In the genomic region with DNA sequence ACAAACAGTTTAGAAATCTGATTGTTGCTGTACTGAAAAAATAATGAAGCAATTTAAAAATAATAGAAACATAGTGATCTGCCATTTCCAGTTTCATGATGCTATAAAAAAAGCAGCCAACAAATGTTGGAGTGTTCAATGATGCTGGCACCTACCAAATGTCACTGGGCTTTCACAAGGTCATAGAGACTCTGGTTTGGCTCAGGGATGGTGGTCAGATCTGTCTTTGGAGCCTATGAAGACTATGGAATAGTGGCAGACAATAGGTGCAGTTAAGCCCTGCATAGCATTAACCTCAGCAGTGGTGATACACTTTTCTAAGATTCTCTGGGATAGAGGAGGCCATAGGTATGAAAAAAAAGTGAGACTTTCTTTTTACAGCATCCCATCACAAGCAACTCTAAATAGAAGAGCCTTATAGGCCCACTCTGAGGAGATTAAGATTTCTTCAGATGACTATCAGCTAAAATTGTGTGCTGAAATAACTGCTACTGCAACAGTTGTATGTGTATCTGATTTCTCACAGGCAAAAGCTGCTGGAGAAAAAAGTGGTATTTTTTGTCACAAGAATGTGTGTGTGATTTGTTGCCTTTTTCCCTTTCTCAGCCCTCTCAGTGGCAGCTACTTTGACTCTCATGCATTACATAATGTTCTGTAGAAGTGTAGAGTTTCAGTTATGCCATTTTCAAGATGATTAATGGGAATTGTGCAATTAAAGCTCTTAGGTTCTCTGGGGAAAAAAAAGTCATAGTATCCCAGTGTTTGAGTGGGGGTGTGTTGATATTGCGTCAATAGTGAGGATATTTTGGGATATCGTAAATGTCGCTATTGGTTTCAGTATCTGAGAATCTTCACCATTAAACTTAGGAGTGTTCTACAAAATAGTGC, we compare ENCODE assay signal across 1 cellular context.
TF ChIP-seq lines count a peak whose summit lies in the region.

No MANE protein-coding gene starts in this region.

TF ChIP-seq in HEK293, 187 proteins besides CTCF, POLR2A, EP300 and RAD21 (continued from another document and continues in another):
- TF ChIP-seq, protein P1, sequence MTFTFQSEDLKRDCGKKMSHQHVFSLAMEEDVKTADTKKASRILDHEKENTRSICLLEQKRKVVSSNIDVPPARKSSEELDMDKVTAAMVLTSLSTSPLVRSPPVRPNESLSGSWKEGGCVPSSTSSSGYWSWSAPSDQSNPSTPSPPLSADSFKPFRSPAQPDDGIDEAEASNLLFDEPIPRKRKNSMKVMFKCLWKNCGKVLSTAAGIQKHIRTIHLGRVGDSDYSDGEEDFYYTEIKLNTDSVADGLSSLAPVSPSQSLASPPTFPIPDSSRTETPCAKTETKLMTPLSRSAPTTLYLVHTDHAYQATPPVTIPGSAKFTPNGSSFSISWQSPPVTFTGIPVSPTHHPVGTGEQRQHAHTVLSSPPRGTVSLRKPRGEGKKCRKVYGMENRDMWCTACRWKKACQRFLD (tag by site-specific recombination; IDR thresholded peaks at IDR 0.05), result no peak
- TF ChIP-seq ZNF544 (tag by site-specific recombination; IDR thresholded peaks at IDR 0.05) (no peak), ZNF211 (tag by site-specific recombination; IDR thresholded peaks at IDR 0.05; ENCODE audit: low read depth) (no peak), ZNF416 (tag by site-specific recombination; IDR thresholded peaks at IDR 0.05) (no peak), ZNF514 (tag by site-specific recombination; IDR thresholded peaks at IDR 0.05) (no peak), ZBTB8A (tag by site-specific recombination; IDR thresholded peaks at IDR 0.05) (peak; percentile 32; the same call in 1 of the 2 replicates), ZNF664 (tag by site-specific recombination; IDR thresholded peaks at IDR 0.05) (no peak), HIC1 (tag by site-specific recombination; IDR thresholded peaks at IDR 0.05) (peak; percentile 79), ZEB2 (tag by site-specific recombination; IDR thresholded peaks at IDR 0.05) (peak; percentile 93), ZNF37A (tag by site-specific recombination; IDR thresholded peaks at IDR 0.05) (no peak), ZNF366 (tag by site-specific recombination; conservative IDR thresholded peaks at IDR 0.05) (peak; percentile 76), ZNF311 (tag by site-specific recombination; IDR thresholded peaks at IDR 0.05; ENCODE audit: borderline replicate concordance) (no peak), ZBTB48 (tag by site-specific recombination; IDR thresholded peaks at IDR 0.05) (no peak), SCRT1 (tag by site-specific recombination; IDR thresholded peaks at IDR 0.05; ENCODE audit: borderline replicate concordance) (no peak), ZNF324 (tag by site-specific recombination; IDR thresholded peaks at IDR 0.05) (no peak), SETDB1 (IDR thresholded peaks at IDR 0.05; ENCODE audit: insufficient read length, low read length) (no peak), ZNF174 (tag by site-specific recombination; IDR thresholded peaks at IDR 0.05) (no peak), KLF8 (tag by site-specific recombination; IDR thresholded peaks at IDR 0.05) (peak; percentile 72; the same call in 1 of the 2 replicates), FEZF1 (tag by site-specific recombination; IDR thresholded peaks at IDR 0.05) (peak; percentile 91), YY2 (tag by site-specific recombination; IDR thresholded peaks at IDR 0.05) (no peak), ZBTB7A (tag by site-specific recombination; IDR thresholded peaks at IDR 0.05; ENCODE audit: low read depth) (no peak), OVOL3 (tag by site-specific recombination; IDR thresholded peaks at IDR 0.05) (peak; percentile 80), ZNF10 (tag by site-specific recombination; IDR thresholded peaks at IDR 0.05) (0 out of 2 replicates have a peak, but pooled peaks have one; percentile 17), IKZF3 (tag by site-specific recombination; IDR thresholded peaks at IDR 0.05) (peak; percentile 92), ZNF677 (tag by site-specific recombination; IDR thresholded peaks at IDR 0.05) (no peak), ATF2 (tag by site-specific recombination; IDR thresholded peaks at IDR 0.05; ENCODE audit: low read depth) (peak; percentile 87), ZNF433 (tag by site-specific recombination; IDR thresholded peaks at IDR 0.05; ENCODE audit: low read depth) (no peak), BCL11B (tag by site-specific recombination; IDR thresholded peaks at IDR 0.05; ENCODE audit: low read depth) (0 out of 2 replicates have a peak, but pooled peaks have one; percentile 54), ZNF155 (tag by site-specific recombination; IDR thresholded peaks at IDR 0.05) (no peak), ZNF335 (tag by site-specific recombination; conservative IDR thresholded peaks at IDR 0.05) (no peak), ZNF654 (tag by site-specific recombination; IDR thresholded peaks at IDR 0.05; ENCODE audit: low read depth) (no peak), ZNF777 (tag by site-specific recombination; IDR thresholded peaks at IDR 0.05; ENCODE audit: borderline replicate concordance) (no peak), ZNF518A (tag by site-specific recombination; conservative IDR thresholded peaks at IDR 0.05; ENCODE audit: low read depth) (no peak), KLF9 (tag by site-specific recombination; IDR thresholded peaks at IDR 0.05; ENCODE audit: low read depth) (peak; percentile 46; the same call in 1 of the 2 replicates), ZNF341 (tag by site-specific recombination; IDR thresholded peaks at IDR 0.05; ENCODE audit: low read depth) (no peak; the same call in 1 of the 2 replicates), MYNN (tag by site-specific recombination; IDR thresholded peaks at IDR 0.05; ENCODE audit: borderline replicate concordance) (no peak), ZNF138 (tag by site-specific recombination; IDR thresholded peaks at IDR 0.05; ENCODE audit: borderline replicate concordance) (no peak), ZNF302 (tag by site-specific recombination; IDR thresholded peaks at IDR 0.05; ENCODE audit: low read depth) (no peak), ZNF623 (tag by site-specific recombination; IDR thresholded peaks at IDR 0.05) (no peak), ZSCAN5A (tag by site-specific recombination; IDR thresholded peaks at IDR 0.05) (no peak), SP3 (tag by site-specific recombination; IDR thresholded peaks at IDR 0.05) (no peak)
- TF ChIP-seq, protein P2, sequence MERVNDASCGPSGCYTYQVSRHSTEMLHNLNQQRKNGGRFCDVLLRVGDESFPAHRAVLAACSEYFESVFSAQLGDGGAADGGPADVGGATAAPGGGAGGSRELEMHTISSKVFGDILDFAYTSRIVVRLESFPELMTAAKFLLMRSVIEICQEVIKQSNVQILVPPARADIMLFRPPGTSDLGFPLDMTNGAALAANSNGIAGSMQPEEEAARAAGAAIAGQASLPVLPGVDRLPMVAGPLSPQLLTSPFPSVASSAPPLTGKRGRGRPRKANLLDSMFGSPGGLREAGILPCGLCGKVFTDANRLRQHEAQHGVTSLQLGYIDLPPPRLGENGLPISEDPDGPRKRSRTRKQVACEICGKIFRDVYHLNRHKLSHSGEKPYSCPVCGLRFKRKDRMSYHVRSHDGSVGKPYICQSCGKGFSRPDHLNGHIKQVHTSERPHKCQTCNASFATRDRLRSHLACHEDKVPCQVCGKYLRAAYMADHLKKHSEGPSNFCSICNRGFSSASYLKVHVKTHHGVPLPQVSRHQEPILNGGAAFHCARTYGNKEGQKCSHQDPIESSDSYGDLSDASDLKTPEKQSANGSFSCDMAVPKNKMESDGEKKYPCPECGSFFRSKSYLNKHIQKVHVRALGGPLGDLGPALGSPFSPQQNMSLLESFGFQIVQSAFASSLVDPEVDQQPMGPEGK (tag by site-specific recombination; IDR thresholded peaks at IDR 0.05), result peak; percentile 59
- TF ChIP-seq, protein P3, sequence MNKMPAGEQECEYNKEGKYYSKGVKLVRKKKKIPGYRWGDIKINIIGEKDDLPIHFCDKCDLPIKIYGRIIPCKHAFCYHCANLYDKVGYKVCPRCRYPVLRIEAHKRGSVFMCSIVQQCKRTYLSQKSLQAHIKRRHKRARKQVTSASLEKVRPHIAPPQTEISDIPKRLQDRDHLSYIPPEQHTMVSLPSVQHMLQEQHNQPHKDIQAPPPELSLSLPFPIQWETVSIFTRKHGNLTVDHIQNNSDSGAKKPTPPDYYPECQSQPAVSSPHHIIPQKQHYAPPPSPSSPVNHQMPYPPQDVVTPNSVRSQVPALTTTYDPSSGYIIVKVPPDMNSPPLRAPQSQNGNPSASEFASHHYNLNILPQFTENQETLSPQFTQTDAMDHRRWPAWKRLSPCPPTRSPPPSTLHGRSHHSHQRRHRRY (tag by site-specific recombination; IDR thresholded peaks at IDR 0.05), result no peak
- TF ChIP-seq, protein P4, sequence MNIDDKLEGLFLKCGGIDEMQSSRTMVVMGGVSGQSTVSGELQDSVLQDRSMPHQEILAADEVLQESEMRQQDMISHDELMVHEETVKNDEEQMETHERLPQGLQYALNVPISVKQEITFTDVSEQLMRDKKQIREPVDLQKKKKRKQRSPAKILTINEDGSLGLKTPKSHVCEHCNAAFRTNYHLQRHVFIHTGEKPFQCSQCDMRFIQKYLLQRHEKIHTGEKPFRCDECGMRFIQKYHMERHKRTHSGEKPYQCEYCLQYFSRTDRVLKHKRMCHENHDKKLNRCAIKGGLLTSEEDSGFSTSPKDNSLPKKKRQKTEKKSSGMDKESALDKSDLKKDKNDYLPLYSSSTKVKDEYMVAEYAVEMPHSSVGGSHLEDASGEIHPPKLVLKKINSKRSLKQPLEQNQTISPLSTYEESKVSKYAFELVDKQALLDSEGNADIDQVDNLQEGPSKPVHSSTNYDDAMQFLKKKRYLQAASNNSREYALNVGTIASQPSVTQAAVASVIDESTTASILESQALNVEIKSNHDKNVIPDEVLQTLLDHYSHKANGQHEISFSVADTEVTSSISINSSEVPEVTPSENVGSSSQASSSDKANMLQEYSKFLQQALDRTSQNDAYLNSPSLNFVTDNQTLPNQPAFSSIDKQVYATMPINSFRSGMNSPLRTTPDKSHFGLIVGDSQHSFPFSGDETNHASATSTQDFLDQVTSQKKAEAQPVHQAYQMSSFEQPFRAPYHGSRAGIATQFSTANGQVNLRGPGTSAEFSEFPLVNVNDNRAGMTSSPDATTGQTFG (tag by site-specific recombination; IDR thresholded peaks at IDR 0.05; ENCODE audit: borderline replicate concordance), result no peak
